ENCODE assay signal across 19 cellular contexts in the genomic region with DNA sequence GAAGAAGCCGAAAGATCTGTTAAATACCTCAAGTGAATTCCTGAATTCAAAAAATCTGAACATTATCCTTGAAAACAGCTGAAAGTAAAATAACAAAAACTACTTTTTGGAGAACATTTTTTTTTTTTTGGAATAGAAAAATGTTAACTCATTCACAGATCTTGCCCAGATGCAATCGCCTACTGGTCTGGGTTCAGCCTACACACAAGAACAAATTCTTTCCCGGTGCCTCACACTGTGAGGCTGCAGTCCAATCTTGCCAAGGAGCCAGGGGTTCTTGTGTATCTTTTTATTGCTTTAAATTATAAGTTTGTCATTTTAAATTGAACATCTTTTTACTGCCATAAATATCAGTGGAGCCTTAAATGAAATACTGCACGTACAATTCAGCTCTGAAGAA. TPM values are rescaled to one million over a fixed set of nuclear protein-coding genes. Genes with fewer than 3 reads are reported as not detected.
DNase-seq lines count a peak whose midpoint lies in the region; FAIRE-seq and TF ChIP-seq lines count a peak whose summit lies in the region.
"Had no signal": no experiment of that assay in that cellular context is flagged by ENCODE, and none has a peak within 500 bp of the region (broad histone marks: within the 10 kb centered on the region; RNA-seq: fewer than 3 reads in every experiment).

No MANE protein-coding gene starts in this region.

- H3K9ac ChIP-seq in mesenchymal stem cell (ENCODE audit: low read length) = peak overlapping the region; percentile 85

- H3K79me1 ChIP-seq in mesenchymal stem cell (replicated peaks; ENCODE audit: low read length, poor library complexity, severe bottlenecking) = no peaks in the 10 kb centered on the region

- H2BK120ac ChIP-seq in mesenchymal stem cell (ENCODE audit: low read depth, low read length) = no peak overlapping the region

- CTCF ChIA-PET in AG04449 (lab: Yijun Ruan, JAX) = interaction anchor here (0.7 to 2.7 kb wide), 10 partner anchors 9 to 518 kb away, joined by 3 to 26 read pairs (median 3); no protein-coding TSS in a partner anchor

- no peak overlapping the region for H3K18ac ChIP-seq in mesenchymal stem cell (ENCODE audit: low read depth in 1 of 2, low read length in 2 of 2)

- no peak overlapping the region for H3K23ac ChIP-seq in mesenchymal stem cell (ENCODE audit: low read length in 2 of 2)

- H3K27ac ChIP-seq in mesenchymal stem cell (ENCODE audit: low read length, poor library complexity, severe bottlenecking) (no peak overlapping the region), testis (no peak overlapping the region)
- H3K27ac ChIP-seq: A549, esophagus squamous epithelium, HL-60 had no signal

- no peak overlapping the region for H3K4me3 ChIP-seq in AG04449 (ENCODE audit: low read depth, low read length)
- peak overlapping the region in 1 of 2 experiments; percentile 16 for H3K4me3 ChIP-seq in mesenchymal stem cell (ENCODE audit: insufficient read depth in 1 of 2, low read depth in 1 of 2, low read length in 2 of 2)
- no peak overlapping the region for H3K4me3 ChIP-seq in testis
- H3K4me3 ChIP-seq: A549, esophagus squamous epithelium had no signal

- H3K9me3 Mint-ChIP-seq in chondrocyte (ENCODE audit: low read depth) = no peaks in the 10 kb centered on the region
- H3K9me3 Mint-ChIP-seq: memory B cell; stimulated activated naive CD8-positive, alpha-beta T cell treated with anti-CD3 and anti-CD28 coated beads, Interleukin-15, amount 100 ng/mL, for 72 hours had no signal

- H2AFZ ChIP-seq in mesenchymal stem cell (ENCODE audit: low read depth, low read length) = no peak overlapping the region

- H3K27me3 ChIP-seq in mesenchymal stem cell (ENCODE audit: control insufficient read depth in 1 of 2, insufficient read depth in 1 of 2, low read length in 2 of 2) (no peaks in the 10 kb centered on the region), testis (no peaks in the 10 kb centered on the region)
- H3K27me3 ChIP-seq: esophagus squamous epithelium had no signal

- no peak overlapping the region for H2BK5ac ChIP-seq in mesenchymal stem cell (ENCODE audit: low read depth, low read length, poor library complexity, severe bottlenecking)

- H4K8ac ChIP-seq in mesenchymal stem cell (ENCODE audit: low read length) = no peak overlapping the region

- no peak for FAIRE-seq in frontal cortex (lab: Jason Lieb, UNC)
- FAIRE-seq: A549 had no signal

- H3K4me2 ChIP-seq in mesenchymal stem cell (ENCODE audit: low read length, poor library complexity, severe bottlenecking) = no peak overlapping the region
- H3K4me2 ChIP-seq: A549 had no signal

- no peak overlapping the region for H3K14ac ChIP-seq in mesenchymal stem cell (ENCODE audit: low read length in 2 of 2)

- 100% methylated on average over 1 of the region's 4 CpGs for WGBS in mesenchymal stem cell
- WGBS in testis, 2 donors = 18 to 34% methylated on average over 4 of the region's 4 CpGs

- no peak for TF ChIP-seq POLR2A in testis (IDR thresholded peaks at IDR 0.05)

- H3K4me3 Mint-ChIP-seq in chondrocyte (ENCODE audit: unreplicated experiment) = no peak overlapping the region
- H3K4me3 Mint-ChIP-seq: memory B cell; stimulated activated naive CD8-positive, alpha-beta T cell treated with anti-CD3 and anti-CD28 coated beads, Interleukin-15, amount 100 ng/mL, for 72 hours had no signal

- peaks cover 5% of the 10 kb centered on the region for H3K27me3 Mint-ChIP-seq in chondrocyte (ENCODE audit: low read depth)
- H3K27me3 Mint-ChIP-seq: memory B cell; stimulated activated naive CD8-positive, alpha-beta T cell treated with anti-CD3 and anti-CD28 coated beads, Interleukin-15, amount 100 ng/mL, for 72 hours had no signal

- no peak for TF ChIP-seq CTCF in AG04449 (IDR thresholded peaks at IDR 0.05; ENCODE audit: insufficient read depth, low read length, missing control alignments)
- TF ChIP-seq CTCF in chondrocyte (IDR thresholded peaks at IDR 0.05) = no peak
- no peak for TF ChIP-seq CTCF in testis (IDR thresholded peaks at IDR 0.05)

- no peak overlapping the region for H2AK5ac ChIP-seq in mesenchymal stem cell (ENCODE audit: low read length, severe bottlenecking)

- peak; percentile 70 for DNase-seq in AG04449 (ENCODE audit: low read depth, low spot score)
- peak; percentile 31 for DNase-seq in LHCN-M2 (ENCODE audit: low read depth)
- DNase-seq in chondrocyte (ENCODE audit: low spot score) = no peak
- no peak for DNase-seq in mesenchymal stem cell
- DNase-seq in kidney tubule cell (ENCODE audit: low spot score) = no peak
- DNase-seq in frontal cortex (ENCODE audit: low spot score in 2 of 2) = no peak
- DNase-seq in SIG-M5 treated with dmso at 0.1 percent for 504 hours (lab: John Stamatoyannopoulos, UW; ENCODE audit: unreplicated experiment) = no peak
- DNase-seq in testis = no peak
- DNase-seq: activated CD4-positive, alpha-beta T cell treated with anti-CD3 and anti-CD28 coated beads, Interleukin-2, amount 50 U/mL, for 48 hours; Calu3; esophagus squamous epithelium; GF-D8; NCI-H1436 treated with DMSO at 0.1 percent for 48 hours; NCI-H446 treated with DMSO at 0.1 percent for 48 hours; nucleus accumbens; stimulated activated naive CD8-positive, alpha-beta T cell treated with anti-CD3 and anti-CD28 coated beads, Interleukin-15, amount 100 ng/mL, for 72 hours had no signal

- peak overlapping the region; percentile 56 for H3K27ac Mint-ChIP-seq in chondrocyte (ENCODE audit: unreplicated experiment)
- H3K27ac Mint-ChIP-seq: memory B cell; stimulated activated naive CD8-positive, alpha-beta T cell treated with anti-CD3 and anti-CD28 coated beads, Interleukin-15, amount 100 ng/mL, for 72 hours had no signal

- no peak overlapping the region for H2BK15ac ChIP-seq in mesenchymal stem cell (ENCODE audit: low read depth, poor library complexity, severe bottlenecking)

- no peak overlapping the region for H2BK12ac ChIP-seq in mesenchymal stem cell (ENCODE audit: low read length in 2 of 2)

- POLR2A ChIA-PET in AG04449 (lab: Yijun Ruan, JAX) = no interaction called here

- H3K4me1 ChIP-seq in mesenchymal stem cell (ENCODE audit: control insufficient read depth, insufficient read depth, low read depth, low read length) (no peaks in the 10 kb centered on the region), testis (peaks cover 2% of the 10 kb centered on the region)
- H3K4me1 ChIP-seq: A549, esophagus squamous epithelium had no signal

- H3K4ac ChIP-seq in mesenchymal stem cell (ENCODE audit: low read depth in 1 of 2, low read length in 2 of 2) = no peak overlapping the region

- intact Hi-C loops in testis (cut with DNase I; ENCODE audit: low total_unique reads) = loop anchor here (10.0 kb wide), 1 partner anchor 380 kb away; no protein-coding TSS in a partner anchor

- H3K36me3 ChIP-seq in mesenchymal stem cell (ENCODE audit: control insufficient read depth in 1 of 2, insufficient read depth in 2 of 2, low read depth in 1 of 2, low read length in 2 of 2) = no peaks in the 10 kb centered on the region
- H3K36me3 ChIP-seq in testis (ENCODE audit: low read depth, missing control alignments) = no peaks in the 10 kb centered on the region
- H3K36me3 ChIP-seq: esophagus squamous epithelium had no signal

- no peaks in the 10 kb centered on the region for H3K36me3 Mint-ChIP-seq in chondrocyte (ENCODE audit: low read depth)

- no peaks in the 10 kb centered on the region for H3K9me3 ChIP-seq in mesenchymal stem cell (ENCODE audit: control insufficient read depth, low read length)
- no peaks in the 10 kb centered on the region for H3K9me3 ChIP-seq in testis
- H3K9me3 ChIP-seq: A549, esophagus squamous epithelium had no signal

- H3K4me1 Mint-ChIP-seq in chondrocyte (ENCODE audit: low read depth) = peaks cover 37% of the 10 kb centered on the region
- H3K4me1 Mint-ChIP-seq: memory B cell; stimulated activated naive CD8-positive, alpha-beta T cell treated with anti-CD3 and anti-CD28 coated beads, Interleukin-15, amount 100 ng/mL, for 72 hours had no signal

- H4K91ac ChIP-seq in mesenchymal stem cell (ENCODE audit: low read length) = no peak overlapping the region

RNA-seq across cellular contexts. Expression of a gene that starts 41.2 kb away (rescaled TPM):
- 0.17 and 0.32 TPM in 2 replicates for total RNA-seq in LHCN-M2 (2014; rRNA removed)
- 0.04 TPM for polyA plus RNA-seq in LHCN-M2 (2012)
- total RNA-seq in chondrocyte = 6.8 to 12.4 TPM (median 7.1 TPM) in 3 replicates
- 21.2 TPM for polyA plus RNA-seq in mesenchymal stem cell (2013, experiment 1 of 2)
- polyA plus RNA-seq in mesenchymal stem cell (2013, experiment 2 of 2) = 20.6 TPM
- 20.4 TPM for total RNA-seq in frontal cortex
- total RNA-seq in testis = 1 to 10 TPM; 3.6 to 5.5 TPM
- 5.5 TPM for polyA plus RNA-seq in testis (ENCODE audit: insufficient read depth, low read depth, low replicate concordance)
- total RNA-seq: Calu3 had no signal

Comparison
In these comparisons a context has a peak if more than half of its experiments do, and no peak if none do; other contexts are left out.
1. DNase-seq: peak in AG04449 (single experiment) and LHCN-M2 (single experiment); none in chondrocyte (single experiment), mesenchymal stem cell (single experiment), kidney tubule cell (single experiment), frontal cortex (0 of 2), SIG-M5 treated with dmso at 0.1 percent for 504 hours (single experiment) and testis (single experiment).